Comparison of ENCODE assay signal across 12 cellular contexts in the genomic region with DNA sequence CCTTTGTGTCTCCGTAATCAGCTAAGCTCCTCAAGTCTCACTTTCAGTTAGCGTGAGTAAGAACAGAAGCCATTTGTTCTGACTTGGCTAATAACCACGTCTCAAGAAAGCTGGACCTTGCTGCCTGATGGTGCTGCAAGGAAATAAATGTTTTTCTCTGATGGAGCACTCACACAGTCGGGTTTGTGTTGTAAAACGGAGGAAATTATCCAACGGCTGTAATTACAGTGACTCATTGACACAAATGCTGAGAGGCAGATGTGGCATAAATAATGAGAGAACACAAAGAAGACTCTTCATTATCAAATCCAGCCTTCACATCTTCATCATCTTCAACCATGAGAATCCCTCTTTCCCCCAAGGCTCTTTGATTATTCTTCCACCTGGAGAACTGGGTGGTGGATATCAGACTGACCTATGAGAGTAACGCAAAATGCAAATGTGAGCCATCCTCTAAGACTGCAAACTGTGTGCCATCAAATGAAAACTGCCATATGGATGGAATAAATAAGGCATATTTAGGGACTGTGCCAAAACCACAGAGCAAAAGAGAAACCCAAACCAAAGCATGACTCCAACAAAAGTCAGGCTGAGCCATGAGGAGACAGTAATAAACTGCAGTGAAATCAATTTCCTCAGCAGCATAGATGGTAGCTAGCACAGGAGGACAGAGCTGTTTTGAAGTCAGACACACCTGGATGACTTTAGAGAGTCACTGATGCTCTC.
DNase-seq lines count a peak whose midpoint lies in the region; ATAC-seq and TF ChIP-seq lines count a peak whose summit lies in the region.
"Had no signal": no experiment of that assay in that cellular context is flagged by ENCODE, and none has a peak within 500 bp of the region (broad histone marks: within the 10 kb centered on the region; RNA-seq: fewer than 3 reads in every experiment).

No MANE protein-coding gene starts in this region.

- CTCF ChIA-PET in CD8-positive, alpha-beta memory T cell (lab: Charles Lee), result no interaction called here

- H3K36me3 Mint-ChIP-seq in neural crest cell (ENCODE audit: low read depth), result no peaks in the 10 kb centered on the region
- no peaks in the 10 kb centered on the region for H3K36me3 Mint-ChIP-seq in CD8-positive, alpha-beta memory T cell
- H3K36me3 Mint-ChIP-seq: activated naive CD8-positive, alpha-beta T cell; natural killer cell treated with Interleukin-12 subunit alpha and Interleukin-12 subunit beta and Interleukin-15 and Interleukin-18, amount 100 ng/mL, for 72 hours had no signal

- H3K9me3 ChIP-seq in CD8-positive, alpha-beta memory T cell (ENCODE audit: low read length), result no peaks in the 10 kb centered on the region
- H3K9me3 ChIP-seq in gastroesophageal sphincter, result no peaks in the 10 kb centered on the region
- H3K9me3 ChIP-seq: esophagus squamous epithelium had no signal

- TF ChIP-seq CTCF in neural crest cell (conservative IDR thresholded peaks at IDR 0.05) (no peak), gastroesophageal sphincter (IDR thresholded peaks at IDR 0.05) (no peak)

- H3K4me3 Mint-ChIP-seq in neural crest cell, result no peak overlapping the region
- no peak overlapping the region for H3K4me3 Mint-ChIP-seq in CD8-positive, alpha-beta memory T cell
- H3K4me3 Mint-ChIP-seq: activated naive CD8-positive, alpha-beta T cell; natural killer cell treated with Interleukin-12 subunit alpha and Interleukin-12 subunit beta and Interleukin-15 and Interleukin-18, amount 100 ng/mL, for 72 hours had no signal

- no peaks in the 10 kb centered on the region for H3K36me3 ChIP-seq in CD8-positive, alpha-beta memory T cell (ENCODE audit: insufficient read depth, low read length)
- H3K36me3 ChIP-seq in gastroesophageal sphincter, result no peaks in the 10 kb centered on the region
- H3K36me3 ChIP-seq: esophagus squamous epithelium had no signal

- no peaks in the 10 kb centered on the region for H3K27me3 Mint-ChIP-seq in neural crest cell (ENCODE audit: low read depth)
- no peaks in the 10 kb centered on the region for H3K27me3 Mint-ChIP-seq in CD8-positive, alpha-beta memory T cell
- H3K27me3 Mint-ChIP-seq: activated naive CD8-positive, alpha-beta T cell; natural killer cell treated with Interleukin-12 subunit alpha and Interleukin-12 subunit beta and Interleukin-15 and Interleukin-18, amount 100 ng/mL, for 72 hours had no signal

- no peak overlapping the region for H3K27ac ChIP-seq in CD8-positive, alpha-beta memory T cell (ENCODE audit: low read depth, low read length)
- no peak overlapping the region for H3K27ac ChIP-seq in gastroesophageal sphincter

- ATAC-seq in GM18867 (IDR thresholded peaks at IDR 0.05; ENCODE audit: unreplicated experiment), result no peak
- no peak for ATAC-seq in gastroesophageal sphincter
- ATAC-seq: natural killer cell treated with Interleukin-12 subunit alpha and Interleukin-12 subunit beta and Interleukin-15 and Interleukin-18, amount 100 ng/mL, for 72 hours had no signal

- POLR2A ChIA-PET in CD8-positive, alpha-beta memory T cell (lab: Charles Lee), result no interaction called here

- H3K27me3 ChIP-seq in CD8-positive, alpha-beta memory T cell (ENCODE audit: insufficient read depth, low read length, poor library complexity, severe bottlenecking), result no peaks in the 10 kb centered on the region
- H3K27me3 ChIP-seq in gastroesophageal sphincter, result no peaks in the 10 kb centered on the region
- H3K27me3 ChIP-seq: esophagus squamous epithelium had no signal

- no peak overlapping the region for H3K4me3 ChIP-seq in CD8-positive, alpha-beta memory T cell (ENCODE audit: low read length)
- H3K4me3 ChIP-seq in gastroesophageal sphincter, result no peak overlapping the region

- peaks cover 30% of the 10 kb centered on the region for H3K4me1 Mint-ChIP-seq in neural crest cell
- H3K4me1 Mint-ChIP-seq in CD8-positive, alpha-beta memory T cell, result no peaks in the 10 kb centered on the region

- H3K9me3 Mint-ChIP-seq in neural crest cell, result peaks cover 4% of the 10 kb centered on the region
- H3K9me3 Mint-ChIP-seq in CD8-positive, alpha-beta memory T cell, result peaks cover 0 to 3% (median 0%) of the 10 kb centered on the region in 5 donors

- WGBS in gastroesophageal sphincter (ENCODE audit: low coverage in 1 of 2), 2 donors, result 21 to 57% methylated on average over 6 to 7 of the region's 7 CpGs

- DNase-seq in DMS79 (lab: John Stamatoyannopoulos, UW) (peak; percentile 23), NCI-H2171 treated with DMSO at 0.1 percent for 48 hours (lab: John Stamatoyannopoulos, UW) (peak; percentile 85), dermis blood vessel endothelial cell (peak; percentile 60), neural crest cell (ENCODE audit: low read depth, low spot score) (no peak)
- no peak for DNase-seq in CD8-positive, alpha-beta memory T cell
- DNase-seq in stimulated activated CD4-positive, alpha-beta T cell treated with anti-CD3 and anti-CD28 coated beads, Interleukin-4, amount 100 ng/mL, for 24 hours, result no peak
- DNase-seq: esophagus squamous epithelium, NCI-H187 had no signal

- peak overlapping the region; percentile 10 for H3K27ac Mint-ChIP-seq in neural crest cell (ENCODE audit: unreplicated experiment)
- no peak overlapping the region for H3K27ac Mint-ChIP-seq in CD8-positive, alpha-beta memory T cell
- H3K27ac Mint-ChIP-seq: activated naive CD8-positive, alpha-beta T cell; natural killer cell treated with Interleukin-12 subunit alpha and Interleukin-12 subunit beta and Interleukin-15 and Interleukin-18, amount 100 ng/mL, for 72 hours had no signal

- no peaks in the 10 kb centered on the region for H3K4me1 ChIP-seq in CD8-positive, alpha-beta memory T cell (ENCODE audit: insufficient read depth, low read length)
- H3K4me1 ChIP-seq in gastroesophageal sphincter, result no peaks in the 10 kb centered on the region
- H3K4me1 ChIP-seq: esophagus squamous epithelium had no signal

- TF ChIP-seq EP300 in gastroesophageal sphincter (IDR thresholded peaks at IDR 0.05), result no peak

- TF ChIP-seq POLR2A in gastroesophageal sphincter (IDR thresholded peaks at IDR 0.05), result no peak

Comparison
In these comparisons a context has a peak if more than half of its experiments do, and no peak if none do; other contexts are left out.
1. DNase-seq: peak in DMS79 (single experiment), NCI-H2171 treated with DMSO at 0.1 percent for 48 hours (single experiment) and dermis blood vessel endothelial cell (single experiment); none in neural crest cell (single experiment), CD8-positive, alpha-beta memory T cell (0 of 5) and stimulated activated CD4-positive, alpha-beta T cell treated with anti-CD3 and anti-CD28 coated beads, Interleukin-4, amount 100 ng/mL, for 24 hours (single experiment).